In the genomic region with DNA sequence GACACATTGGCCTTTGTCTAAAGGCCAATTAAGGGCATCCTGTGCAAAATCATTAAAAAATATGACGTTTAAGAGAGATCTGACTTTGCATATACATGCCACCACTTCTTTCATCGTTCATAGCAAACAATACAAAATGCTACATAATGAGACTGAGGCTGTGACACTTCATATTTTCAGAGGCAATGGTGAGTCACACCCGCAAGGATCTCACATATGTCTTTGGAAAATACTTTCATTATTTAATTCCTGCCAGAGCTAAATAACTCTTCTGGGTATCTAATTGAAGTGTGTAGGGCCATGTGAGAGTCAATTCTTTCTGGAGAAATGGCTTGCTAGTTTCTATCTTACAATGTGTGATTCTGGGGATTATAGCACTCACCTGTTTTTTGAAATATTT, we compare ENCODE assay signal across 17 cellular contexts.
DNase-seq lines count a peak whose midpoint lies in the region; ATAC-seq and TF ChIP-seq lines count a peak whose summit lies in the region.
"Had no signal": no experiment of that assay in that cellular context is flagged by ENCODE, and none has a peak within 500 bp of the region (broad histone marks: within the 10 kb centered on the region; RNA-seq: fewer than 3 reads in every experiment).

No MANE protein-coding gene starts in this region.

- H3K27ac Mint-ChIP-seq in activated CD4-positive, alpha-beta memory T cell treated with anti-CD3 and anti-CD28 coated beads for 36 hours: no peak overlapping the region
- H3K27ac Mint-ChIP-seq in activated CD4-positive, alpha-beta memory T cell treated with anti-CD3 and anti-CD28 coated beads, Interleukin-2, amount 10 ng/mL, durations not matched to agents 7 days and 5 days: no peak overlapping the region
- H3K27ac Mint-ChIP-seq in central memory CD8-positive, alpha-beta T cell (ENCODE audit: low read depth): peak overlapping the region; percentile 23
- no peak overlapping the region for H3K27ac Mint-ChIP-seq in nephron progenitor cell

- no peak for TF ChIP-seq CTCF in nephron progenitor cell (IDR thresholded peaks at IDR 0.05)

- peak; percentile 26 for DNase-seq in activated CD4-positive, alpha-beta memory T cell treated with anti-CD3 and anti-CD28 coated beads for 36 hours
- DNase-seq in activated CD4-positive, alpha-beta memory T cell treated with anti-CD3 and anti-CD28 coated beads, Interleukin-2, amount 10 ng/mL, durations not matched to agents 7 days and 5 days: no peak
- DNase-seq in stimulated activated CD4-positive, alpha-beta T cell treated with anti-CD3 and anti-CD28 coated beads, Interleukin-4, amount 100 ng/mL, for 1 hour: peak; percentile 4
- DNase-seq in stimulated activated CD4-positive, alpha-beta T cell treated with anti-CD3 and anti-CD28 coated beads, Interleukin-12 subunit alpha, Interleukin-12 subunit beta, amount 100 ng/mL, for 4 hours: no peak
- DNase-seq in central memory CD8-positive, alpha-beta T cell (ENCODE audit: low spot score in 2 of 2): no peak
- DNase-seq in NCI-H1417 treated with DMSO at 0.1 percent for 48 hours (lab: John Stamatoyannopoulos, UW) (no peak), nephron progenitor cell (no peak)
- DNase-seq: CD8-positive, alpha-beta memory T cell; DMS79; KG1; NCI-H1048; NCI-H2081 treated with DMSO at 0.1 percent for 48 hours; NCI-H510A; NCI-H774; PC-9 had no signal

- H3K4me3 Mint-ChIP-seq in activated CD4-positive, alpha-beta memory T cell treated with anti-CD3 and anti-CD28 coated beads for 36 hours: no peak overlapping the region
- no peak overlapping the region for H3K4me3 Mint-ChIP-seq in activated CD4-positive, alpha-beta memory T cell treated with anti-CD3 and anti-CD28 coated beads, Interleukin-2, amount 10 ng/mL, durations not matched to agents 7 days and 5 days
- H3K4me3 Mint-ChIP-seq in central memory CD8-positive, alpha-beta T cell: no peak overlapping the region
- no peak overlapping the region for H3K4me3 Mint-ChIP-seq in nephron progenitor cell

- no peaks in the 10 kb centered on the region for H3K27me3 Mint-ChIP-seq in activated CD4-positive, alpha-beta memory T cell treated with anti-CD3 and anti-CD28 coated beads for 36 hours
- no peaks in the 10 kb centered on the region for H3K27me3 Mint-ChIP-seq in activated CD4-positive, alpha-beta memory T cell treated with anti-CD3 and anti-CD28 coated beads, Interleukin-2, amount 10 ng/mL, durations not matched to agents 7 days and 5 days
- H3K27me3 Mint-ChIP-seq in central memory CD8-positive, alpha-beta T cell: no peaks in the 10 kb centered on the region
- no peaks in the 10 kb centered on the region for H3K27me3 Mint-ChIP-seq in nephron progenitor cell (ENCODE audit: low read depth, poor library complexity)
- H3K27me3 Mint-ChIP-seq: CD8-positive, alpha-beta memory T cell had no signal

- intact Hi-C loops in activated CD4-positive, alpha-beta memory T cell treated with anti-CD3 and anti-CD28 coated beads for 36 hours (cut with micrococcal nuclease): loop anchor here (1.0 to 2.0 kb wide), 5 partner anchors 39 to 119 kb away; no protein-coding TSS in a partner anchor

- POLR2A ChIA-PET in activated CD4-positive, alpha-beta memory T cell treated with anti-CD3 and anti-CD28 coated beads for 36 hours (lab: Charles Lee): no interaction called here
- POLR2A ChIA-PET in activated CD4-positive, alpha-beta memory T cell treated with anti-CD3 and anti-CD28 coated beads, Interleukin-2, amount 10 ng/mL, durations not matched to agents 7 days and 5 days (lab: Charles Lee): no interaction called here

- H3K4me1 Mint-ChIP-seq in activated CD4-positive, alpha-beta memory T cell treated with anti-CD3 and anti-CD28 coated beads for 36 hours (ENCODE audit: low read depth): peaks cover 23% of the 10 kb centered on the region
- H3K4me1 Mint-ChIP-seq in activated CD4-positive, alpha-beta memory T cell treated with anti-CD3 and anti-CD28 coated beads, Interleukin-2, amount 10 ng/mL, durations not matched to agents 7 days and 5 days: peaks cover 11% of the 10 kb centered on the region
- H3K4me1 Mint-ChIP-seq in central memory CD8-positive, alpha-beta T cell: peaks cover 21% of the 10 kb centered on the region
- no peaks in the 10 kb centered on the region for H3K4me1 Mint-ChIP-seq in nephron progenitor cell

- CTCF ChIA-PET in activated CD4-positive, alpha-beta memory T cell treated with anti-CD3 and anti-CD28 coated beads for 36 hours (lab: Charles Lee): no interaction called here
- CTCF ChIA-PET in activated CD4-positive, alpha-beta memory T cell treated with anti-CD3 and anti-CD28 coated beads, Interleukin-2, amount 10 ng/mL, durations not matched to agents 7 days and 5 days (lab: Charles Lee): no interaction called here

- H3K9me3 Mint-ChIP-seq in activated CD4-positive, alpha-beta memory T cell treated with anti-CD3 and anti-CD28 coated beads for 36 hours: no peaks in the 10 kb centered on the region
- H3K9me3 Mint-ChIP-seq in activated CD4-positive, alpha-beta memory T cell treated with anti-CD3 and anti-CD28 coated beads, Interleukin-2, amount 10 ng/mL, durations not matched to agents 7 days and 5 days: no peaks in the 10 kb centered on the region
- H3K9me3 Mint-ChIP-seq in central memory CD8-positive, alpha-beta T cell: no peaks in the 10 kb centered on the region
- H3K9me3 Mint-ChIP-seq in nephron progenitor cell: no peaks in the 10 kb centered on the region
- H3K9me3 Mint-ChIP-seq: CD8-positive, alpha-beta memory T cell had no signal

- ATAC-seq in central memory CD8-positive, alpha-beta T cell (replicated peaks; ENCODE audit: extremely low read depth, poor library complexity, severe bottlenecking): peak; percentile 66
- ATAC-seq: A549, HepG2 had no signal

- H3K36me3 Mint-ChIP-seq in activated CD4-positive, alpha-beta memory T cell treated with anti-CD3 and anti-CD28 coated beads for 36 hours: no peaks in the 10 kb centered on the region
- no peaks in the 10 kb centered on the region for H3K36me3 Mint-ChIP-seq in activated CD4-positive, alpha-beta memory T cell treated with anti-CD3 and anti-CD28 coated beads, Interleukin-2, amount 10 ng/mL, durations not matched to agents 7 days and 5 days (ENCODE audit: low read depth)
- no peaks in the 10 kb centered on the region for H3K36me3 Mint-ChIP-seq in central memory CD8-positive, alpha-beta T cell (ENCODE audit: insufficient read depth)
- H3K36me3 Mint-ChIP-seq in nephron progenitor cell (ENCODE audit: low read depth): no peaks in the 10 kb centered on the region
- H3K36me3 Mint-ChIP-seq: CD8-positive, alpha-beta memory T cell had no signal

Comparison
In these comparisons a context has a peak if more than half of its experiments do, and no peak if none do; other contexts are left out.
1. DNase-seq: peak in activated CD4-positive, alpha-beta memory T cell treated with anti-CD3 and anti-CD28 coated beads for 36 hours (single experiment) and stimulated activated CD4-positive, alpha-beta T cell treated with anti-CD3 and anti-CD28 coated beads, Interleukin-4, amount 100 ng/mL, for 1 hour (single experiment); none in activated CD4-positive, alpha-beta memory T cell treated with anti-CD3 and anti-CD28 coated beads, Interleukin-2, amount 10 ng/mL, durations not matched to agents 7 days and 5 days (single experiment), stimulated activated CD4-positive, alpha-beta T cell treated with anti-CD3 and anti-CD28 coated beads, Interleukin-12 subunit alpha, Interleukin-12 subunit beta, amount 100 ng/mL, for 4 hours (single experiment), central memory CD8-positive, alpha-beta T cell (0 of 2), NCI-H1417 treated with DMSO at 0.1 percent for 48 hours (single experiment) and nephron progenitor cell (single experiment).